22 cellular contexts compared by ENCODE assay signal in genomic region chr15:82317091-82317489, GRCh38. TPM values are rescaled to one million over a fixed set of nuclear protein-coding genes. Genes with fewer than 3 reads are reported as not detected.
DNase-seq lines count a peak whose midpoint lies in the region; ATAC-seq and TF ChIP-seq lines count a peak whose summit lies in the region.
"Had no signal": no experiment of that assay in that cellular context is flagged by ENCODE, and none has a peak within 500 bp of the region (broad histone marks: within the 10 kb centered on the region; RNA-seq: fewer than 3 reads in every experiment).

No MANE protein-coding gene starts in this region.

- H3K9me3 ChIP-seq in RWPE2 (ENCODE audit: severe bottlenecking): no peaks in the 10 kb centered on the region
- H3K9me3 ChIP-seq: Caco-2 had no signal

- H3K27me3 ChIP-seq in RWPE2 (ENCODE audit: insufficient read depth, poor library complexity, severe bottlenecking): no peaks in the 10 kb centered on the region

- H3K27ac ChIP-seq in RWPE2 (ENCODE audit: poor library complexity, severe bottlenecking) (no peak overlapping the region), caudate nucleus (ENCODE audit: low read depth, low read length) (no peak overlapping the region)
- H3K27ac ChIP-seq: C4-2B, KMS-11, PC-9 had no signal

- no peaks in the 10 kb centered on the region for H3K36me3 ChIP-seq in RWPE2 (ENCODE audit: low read depth)

- no peak overlapping the region for H3K4me3 Mint-ChIP-seq in natural killer cell treated with Interleukin-12 subunit alpha and Interleukin-12 subunit beta and Interleukin-15 and Interleukin-18, amount 100 ng/mL, for 72 hours
- H3K4me3 Mint-ChIP-seq in natural killer cell (no peak overlapping the region), nephron progenitor cell (no peak overlapping the region)
- H3K4me3 Mint-ChIP-seq: B cell; CD8-positive, alpha-beta T cell; HFFc6 had no signal

- intact Hi-C loops in natural killer cell (cut with micrococcal nuclease): no loop called here

- no peaks in the 10 kb centered on the region for H3K27me3 Mint-ChIP-seq in natural killer cell treated with Interleukin-12 subunit alpha and Interleukin-12 subunit beta and Interleukin-15 and Interleukin-18, amount 100 ng/mL, for 72 hours
- H3K27me3 Mint-ChIP-seq in natural killer cell (ENCODE audit: low read depth in 2 of 2): no peaks in the 10 kb centered on the region
- H3K27me3 Mint-ChIP-seq in nephron progenitor cell (ENCODE audit: low read depth, poor library complexity): peaks cover 9% of the 10 kb centered on the region

- ATAC-seq in natural killer cell treated with Interleukin-12 subunit alpha and Interleukin-12 subunit beta and Interleukin-15 and Interleukin-18, amount 100 ng/mL, for 72 hours: no peak
- ATAC-seq in natural killer cell (no peak), RWPE2 (ENCODE audit: low read depth) (no peak)
- ATAC-seq: CD8-positive, alpha-beta T cell had no signal

- no peaks in the 10 kb centered on the region for H3K4me1 ChIP-seq in RWPE2 (ENCODE audit: insufficient read depth, poor library complexity, severe bottlenecking)
- H3K4me1 ChIP-seq: Caco-2 had no signal

- H3K9me3 Mint-ChIP-seq in natural killer cell treated with Interleukin-12 subunit alpha and Interleukin-12 subunit beta and Interleukin-15 and Interleukin-18, amount 100 ng/mL, for 72 hours: no peaks in the 10 kb centered on the region
- H3K9me3 Mint-ChIP-seq in natural killer cell (no peaks in the 10 kb centered on the region), nephron progenitor cell (no peaks in the 10 kb centered on the region)
- H3K9me3 Mint-ChIP-seq: CD8-positive, alpha-beta T cell; HFFc6 had no signal

- DNase-seq in natural killer cell treated with Interleukin-12 subunit alpha and Interleukin-12 subunit beta and Interleukin-15 and Interleukin-18, amount 100 ng/mL, for 72 hours (ENCODE audit: low spot score): peak; percentile 16
- no peak for DNase-seq in natural killer cell
- DNase-seq in RWPE2 (ENCODE audit: low spot score): peak; percentile 57
- DNase-seq in nephron progenitor cell: no peak
- no peak for DNase-seq in NCI-H2081 (lab: John Stamatoyannopoulos, UW)
- DNase-seq in caudate nucleus (lab: John Stamatoyannopoulos, UW): no peak
- DNase-seq in retina: no peak
- DNase-seq: Caco-2; CD8-positive, alpha-beta T cell; DMS79 treated with DMSO at 0.1 percent for 48 hours; GF-D8; HFFc6; MM.1S; NCI-H2029; NCI-H446 treated with DMSO at 0.1 percent for 48 hours; NCI-H526 treated with DMSO at 0.1 percent for 48 hours; PC-9; SHP77 had no signal

- H3K4me3 ChIP-seq in RWPE2 (ENCODE audit: severe bottlenecking): no peak overlapping the region
- H3K4me3 ChIP-seq: PC-9 had no signal

- no peaks in the 10 kb centered on the region for H3K4me1 Mint-ChIP-seq in natural killer cell treated with Interleukin-12 subunit alpha and Interleukin-12 subunit beta and Interleukin-15 and Interleukin-18, amount 100 ng/mL, for 72 hours (ENCODE audit: low read depth in 2 of 2)
- H3K4me1 Mint-ChIP-seq in natural killer cell: no peaks in the 10 kb centered on the region
- H3K4me1 Mint-ChIP-seq in nephron progenitor cell: peaks cover 11% of the 10 kb centered on the region
- H3K4me1 Mint-ChIP-seq: B cell had no signal

- no peaks in the 10 kb centered on the region for H3K36me3 Mint-ChIP-seq in natural killer cell treated with Interleukin-12 subunit alpha and Interleukin-12 subunit beta and Interleukin-15 and Interleukin-18, amount 100 ng/mL, for 72 hours
- no peaks in the 10 kb centered on the region for H3K36me3 Mint-ChIP-seq in natural killer cell
- no peaks in the 10 kb centered on the region for H3K36me3 Mint-ChIP-seq in nephron progenitor cell (ENCODE audit: low read depth)

- no peak for TF ChIP-seq CTCF in natural killer cell (IDR thresholded peaks at IDR 0.05)
- no peak for TF ChIP-seq CTCF in RWPE2 (IDR thresholded peaks at IDR 0.05; ENCODE audit: poor library complexity, severe bottlenecking)
- no peak for TF ChIP-seq CTCF in nephron progenitor cell (IDR thresholded peaks at IDR 0.05)

- no peak overlapping the region for H3K27ac Mint-ChIP-seq in natural killer cell treated with Interleukin-12 subunit alpha and Interleukin-12 subunit beta and Interleukin-15 and Interleukin-18, amount 100 ng/mL, for 72 hours
- H3K27ac Mint-ChIP-seq in natural killer cell (no peak overlapping the region), nephron progenitor cell (peak overlapping the region; percentile 22)
- H3K27ac Mint-ChIP-seq: B cell; CD8-positive, alpha-beta T cell; HFFc6 had no signal

RNA-seq across cellular contexts. Expression of gene GOLGA6L10, which starts 32.2 kb away (rescaled TPM):
- 1 to 10 TPM; 2.4 to 3.0 TPM for total RNA-seq in natural killer cell treated with Interleukin-12 subunit alpha and Interleukin-12 subunit beta and Interleukin-15 and Interleukin-18, amount 100 ng/mL, for 72 hours
- 1 to 10 TPM; 1.2 to 2.7 (median 1.8) TPM for total RNA-seq in natural killer cell

RNA-seq across cellular contexts. Expression of gene SAXO2, which starts 54.5 kb away (rescaled TPM):
- total RNA-seq in natural killer cell treated with Interleukin-12 subunit alpha and Interleukin-12 subunit beta and Interleukin-15 and Interleukin-18, amount 100 ng/mL, for 72 hours: 1 to 10 TPM in 1 of 2 donors, under 1 TPM in 1; 0.59 to 1.3 TPM
- total RNA-seq in natural killer cell: 1 to 10 TPM in 2 of 3 donors, under 1 TPM in 1; 0.83 to 6.5 (median 1.6) TPM
- total RNA-seq: SK-MEL-5 had no signal

RNA-seq across cellular contexts. Expression of gene EFL1, which starts 54.6 kb away (rescaled TPM):
- 10 to 100 TPM; 23.4 to 35.6 TPM for total RNA-seq in natural killer cell treated with Interleukin-12 subunit alpha and Interleukin-12 subunit beta and Interleukin-15 and Interleukin-18, amount 100 ng/mL, for 72 hours
- total RNA-seq in natural killer cell: 10 to 100 TPM; 17.1 to 29.6 (median 20.6) TPM

Comparison
In these comparisons a context has a peak if more than half of its experiments do, and no peak if none do; other contexts are left out.
1. DNase-seq: peak in natural killer cell treated with Interleukin-12 subunit alpha and Interleukin-12 subunit beta and Interleukin-15 and Interleukin-18, amount 100 ng/mL, for 72 hours (single experiment) and RWPE2 (single experiment); none in natural killer cell (single experiment), nephron progenitor cell (single experiment), NCI-H2081 (0 of 2), caudate nucleus (0 of 61) and retina (single experiment).